In genomic region chr6:152948150-152948768, GRCh38 we compare ENCODE assay signal across 8 cellular contexts. TPM values are rescaled to one million over a fixed set of nuclear protein-coding genes. Genes with fewer than 3 reads are reported as not detected.
DNase-seq lines count a peak whose midpoint lies in the region; ATAC-seq, FAIRE-seq and TF ChIP-seq lines count a peak whose summit lies in the region.

No MANE protein-coding gene starts in this region.

- no peak overlapping the region for H3K27ac Mint-ChIP-seq in type B pancreatic cell

- peak; percentile 80 for ATAC-seq in GM19035 (IDR thresholded peaks at IDR 0.05; ENCODE audit: unreplicated experiment)
- peak; percentile 80 for ATAC-seq in HG03135 (IDR thresholded peaks at IDR 0.05; ENCODE audit: unreplicated experiment)
- ATAC-seq in omental fat pad (ENCODE audit: low FRiP score), result no peak

- 26% methylated on average over 9 of the region's 9 CpGs for WGBS in liver

- no peaks in the 10 kb centered on the region for H3K9me3 ChIP-seq in liver (ENCODE audit: control insufficient read depth in 4 of 4, low read length in 3 of 4)

- H3K4me3 ChIP-seq in bronchial epithelial cell (ENCODE audit: low read depth, low read length) (no peak overlapping the region), liver (ENCODE audit: low read depth in 1 of 3, low read length in 3 of 3) (no peak overlapping the region)

- no peak overlapping the region for H3K9ac ChIP-seq in liver (ENCODE audit: low read depth in 1 of 2, low read length in 2 of 2)

- peak; percentile 46 for TF ChIP-seq CTCF in bronchial epithelial cell (IDR thresholded peaks at IDR 0.05; ENCODE audit: insufficient read depth, low read length, severe bottlenecking)
- TF ChIP-seq CTCF in liver (IDR thresholded peaks at IDR 0.05; ENCODE audit: low read depth, low read length, missing input control), result peak; percentile 60
- TF ChIP-seq CTCF in type B pancreatic cell (conservative IDR thresholded peaks at IDR 0.05), result peak; percentile 83
- TF ChIP-seq CTCF in omental fat pad (IDR thresholded peaks at IDR 0.05), result peak in 1 of 3 donors; percentile 5

- peaks cover 7% of the 10 kb centered on the region for H3K27me3 Mint-ChIP-seq in type B pancreatic cell

- TF ChIP-seq RAD21 in liver (IDR thresholded peaks at IDR 0.05), result peak; percentile 89

- no peak overlapping the region for H3K27ac ChIP-seq in liver (ENCODE audit: low read depth in 1 of 2, low read length in 2 of 2)

- H3K4me3 Mint-ChIP-seq in type B pancreatic cell, result no peak overlapping the region

- H3K36me3 Mint-ChIP-seq in type B pancreatic cell, result no peaks in the 10 kb centered on the region

- H3K9me3 Mint-ChIP-seq in type B pancreatic cell, result no peaks in the 10 kb centered on the region

- DNase-seq in DMS 273 treated with DMSO at 0.1 percent for 48 hours (lab: John Stamatoyannopoulos, UW) (peak; percentile 23), NCI-H748 (lab: John Stamatoyannopoulos, UW; ENCODE audit: unreplicated experiment) (peak; percentile 37), bronchial epithelial cell (ENCODE audit: low read depth) (peak; percentile 47), type B pancreatic cell (ENCODE audit: extremely low spot score, unreplicated experiment) (no peak), omental fat pad (ENCODE audit: low spot score) (no peak)

- no peak for FAIRE-seq in bronchial epithelial cell (lab: Jason Lieb, UNC)

- no peaks in the 10 kb centered on the region for H3K27me3 ChIP-seq in bronchial epithelial cell (ENCODE audit: control insufficient read depth, insufficient read depth, low read length)
- peaks cover 0 to 3% (median 0%) of the 10 kb centered on the region in 4 donors for H3K27me3 ChIP-seq in liver (ENCODE audit: control insufficient read depth in 4 of 4, insufficient read depth in 4 of 4, low read length in 3 of 4)

- H3K4me1 Mint-ChIP-seq in type B pancreatic cell (ENCODE audit: unreplicated experiment), result no peaks in the 10 kb centered on the region

- no peaks in the 10 kb centered on the region for H3K4me1 ChIP-seq in liver (ENCODE audit: control insufficient read depth in 4 of 4, insufficient read depth in 4 of 4, low read length in 3 of 4)

- H3K36me3 ChIP-seq in bronchial epithelial cell (ENCODE audit: control insufficient read depth, insufficient read depth, low read length) (no peaks in the 10 kb centered on the region), liver (ENCODE audit: control insufficient read depth in 4 of 4, insufficient read depth in 3 of 4, low read depth in 1 of 4, low read length in 3 of 4) (no peaks in the 10 kb centered on the region)

TF ChIP-seq in liver, 16 proteins besides CTCF, POLR2A, EP300 and RAD21:
- TF ChIP-seq GABPA (IDR thresholded peaks at IDR 0.05 in 1 of 2, conservative IDR thresholded peaks at IDR 0.05 in 1 of 2) (no peak), HNF4A (conservative IDR thresholded peaks at IDR 0.05) (no peak), FOXA1 (IDR thresholded peaks at IDR 0.05) (no peak), TAF1 (conservative IDR thresholded peaks at IDR 0.05) (no peak), MAX (IDR thresholded peaks at IDR 0.05) (no peak), HNF4G (IDR thresholded peaks at IDR 0.05) (no peak), RXRA (IDR thresholded peaks at IDR 0.05) (no peak), JUND (IDR thresholded peaks at IDR 0.05) (no peak), FOXA2 (IDR thresholded peaks at IDR 0.05) (no peak), SP1 (IDR thresholded peaks at IDR 0.05) (no peak), NR2F2 (IDR thresholded peaks at IDR 0.05) (no peak), EGR1 (IDR thresholded peaks at IDR 0.05; ENCODE audit: low read depth in 2 of 2) (no peak), YY1 (IDR thresholded peaks at IDR 0.05) (no peak), ATF3 (IDR thresholded peaks at IDR 0.05) (no peak)
- TF ChIP-seq, protein P1, sequence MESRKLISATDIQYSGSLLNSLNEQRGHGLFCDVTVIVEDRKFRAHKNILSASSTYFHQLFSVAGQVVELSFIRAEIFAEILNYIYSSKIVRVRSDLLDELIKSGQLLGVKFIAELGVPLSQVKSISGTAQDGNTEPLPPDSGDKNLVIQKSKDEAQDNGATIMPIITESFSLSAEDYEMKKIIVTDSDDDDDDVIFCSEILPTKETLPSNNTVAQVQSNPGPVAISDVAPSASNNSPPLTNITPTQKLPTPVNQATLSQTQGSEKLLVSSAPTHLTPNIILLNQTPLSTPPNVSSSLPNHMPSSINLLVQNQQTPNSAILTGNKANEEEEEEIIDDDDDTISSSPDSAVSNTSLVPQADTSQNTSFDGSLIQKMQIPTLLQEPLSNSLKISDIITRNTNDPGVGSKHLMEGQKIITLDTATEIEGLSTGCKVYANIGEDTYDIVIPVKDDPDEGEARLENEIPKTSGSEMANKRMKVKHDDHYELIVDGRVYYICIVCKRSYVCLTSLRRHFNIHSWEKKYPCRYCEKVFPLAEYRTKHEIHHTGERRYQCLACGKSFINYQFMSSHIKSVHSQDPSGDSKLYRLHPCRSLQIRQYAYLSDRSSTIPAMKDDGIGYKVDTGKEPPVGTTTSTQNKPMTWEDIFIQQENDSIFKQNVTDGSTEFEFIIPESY (IDR thresholded peaks at IDR 0.05), result no peak
- TF ChIP-seq, protein P2, sequence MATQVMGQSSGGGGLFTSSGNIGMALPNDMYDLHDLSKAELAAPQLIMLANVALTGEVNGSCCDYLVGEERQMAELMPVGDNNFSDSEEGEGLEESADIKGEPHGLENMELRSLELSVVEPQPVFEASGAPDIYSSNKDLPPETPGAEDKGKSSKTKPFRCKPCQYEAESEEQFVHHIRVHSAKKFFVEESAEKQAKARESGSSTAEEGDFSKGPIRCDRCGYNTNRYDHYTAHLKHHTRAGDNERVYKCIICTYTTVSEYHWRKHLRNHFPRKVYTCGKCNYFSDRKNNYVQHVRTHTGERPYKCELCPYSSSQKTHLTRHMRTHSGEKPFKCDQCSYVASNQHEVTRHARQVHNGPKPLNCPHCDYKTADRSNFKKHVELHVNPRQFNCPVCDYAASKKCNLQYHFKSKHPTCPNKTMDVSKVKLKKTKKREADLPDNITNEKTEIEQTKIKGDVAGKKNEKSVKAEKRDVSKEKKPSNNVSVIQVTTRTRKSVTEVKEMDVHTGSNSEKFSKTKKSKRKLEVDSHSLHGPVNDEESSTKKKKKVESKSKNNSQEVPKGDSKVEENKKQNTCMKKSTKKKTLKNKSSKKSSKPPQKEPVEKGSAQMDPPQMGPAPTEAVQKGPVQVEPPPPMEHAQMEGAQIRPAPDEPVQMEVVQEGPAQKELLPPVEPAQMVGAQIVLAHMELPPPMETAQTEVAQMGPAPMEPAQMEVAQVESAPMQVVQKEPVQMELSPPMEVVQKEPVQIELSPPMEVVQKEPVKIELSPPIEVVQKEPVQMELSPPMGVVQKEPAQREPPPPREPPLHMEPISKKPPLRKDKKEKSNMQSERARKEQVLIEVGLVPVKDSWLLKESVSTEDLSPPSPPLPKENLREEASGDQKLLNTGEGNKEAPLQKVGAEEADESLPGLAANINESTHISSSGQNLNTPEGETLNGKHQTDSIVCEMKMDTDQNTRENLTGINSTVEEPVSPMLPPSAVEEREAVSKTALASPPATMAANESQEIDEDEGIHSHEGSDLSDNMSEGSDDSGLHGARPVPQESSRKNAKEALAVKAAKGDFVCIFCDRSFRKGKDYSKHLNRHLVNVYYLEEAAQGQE (IDR thresholded peaks at IDR 0.05), result no peak

RNA-seq across cellular contexts. Expression of gene FBXO5, which starts 34.6 kb away (rescaled TPM):
- total RNA-seq in bronchial epithelial cell (1.4 and 1.8 TPM in 2 replicates), liver (10 to 100 TPM in 1 of 2 donors, 1 to 10 TPM in 1; 1.8 to 32.1 TPM), type B pancreatic cell (ENCODE audit: low replicate concordance) (10.7 and 29.6 TPM in 2 replicates), omental fat pad (1 to 10 TPM; 2.6 to 7.2 (median 4.8) TPM)
- polyA plus RNA-seq in liver, result 1 to 10 TPM; 1.5 to 1.9 TPM

RNA-seq across cellular contexts. Expression of gene MTRF1L, which starts 54.2 kb away (rescaled TPM):
- 9.7 and 11.3 TPM in 2 replicates for total RNA-seq in bronchial epithelial cell
- 10 to 100 TPM in 1 of 2 donors, 1 to 10 TPM in 1; 6.1 to 10.7 TPM for total RNA-seq in liver
- 10 to 100 TPM in 1 of 2 donors, 1 to 10 TPM in 1; 6.2 to 11.1 TPM for polyA plus RNA-seq in liver
- 17.3 and 18.8 TPM in 2 replicates for total RNA-seq in type B pancreatic cell (ENCODE audit: low replicate concordance)
- total RNA-seq in omental fat pad, result 10 to 100 TPM; 18.0 to 30.9 (median 22.5) TPM

Comparison
In these comparisons a context has a peak if more than half of its experiments do, and no peak if none do; other contexts are left out.
1. DNase-seq: peak in DMS 273 treated with DMSO at 0.1 percent for 48 hours (single experiment), NCI-H748 (single experiment) and bronchial epithelial cell (single experiment); none in type B pancreatic cell (single experiment) and omental fat pad (single experiment).